11 cellular contexts compared by ENCODE assay signal in the genomic region with DNA sequence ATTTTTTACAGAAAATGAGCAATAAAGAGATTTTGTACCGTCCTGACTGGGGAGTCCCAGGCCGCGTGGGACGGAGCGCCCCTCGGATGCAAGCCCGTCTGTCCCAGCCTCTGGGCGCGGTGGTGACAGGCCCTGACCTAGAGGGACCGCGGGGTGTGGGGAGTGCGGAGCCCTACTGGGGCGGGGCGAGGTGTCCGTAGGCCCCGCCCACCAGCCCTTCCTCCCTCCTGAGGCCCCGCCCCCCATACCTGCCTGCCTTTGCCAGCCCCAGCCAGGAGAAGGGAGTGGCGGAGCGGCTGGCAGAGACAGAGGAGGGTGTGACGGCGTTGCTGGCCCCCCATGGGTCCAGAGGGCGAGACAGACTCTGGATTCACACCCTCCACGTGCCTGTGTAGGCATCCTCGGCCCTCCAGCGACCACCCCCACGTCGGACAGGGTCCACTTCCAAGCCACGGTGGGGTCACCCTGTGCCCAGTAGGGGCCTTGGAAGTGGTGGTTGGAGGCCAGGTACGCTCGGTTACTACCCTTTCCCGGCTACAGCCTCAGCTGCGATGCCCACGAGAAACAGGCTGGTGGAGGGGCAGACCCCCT. TPM values are rescaled to one million over a fixed set of nuclear protein-coding genes. Genes with fewer than 3 reads are reported as not detected.
"Had no signal": no experiment of that assay in that cellular context is flagged by ENCODE, and none has a peak within 500 bp of the region (broad histone marks: within the 10 kb centered on the region; RNA-seq: fewer than 3 reads in every experiment).

No MANE protein-coding gene starts in this region.

RNA-seq across cellular contexts. Expression of gene DEFB131A, which starts 54.3 kb away (rescaled TPM):
- total RNA-seq: activated naive CD8-positive, alpha-beta T cell treated with anti-CD3 and anti-CD28 coated beads, Interleukin-2, amount 10 ng/mL, durations not matched to agents 7 days and 5 days; activated T-helper 1 cell treated with anti-CD3 and anti-CD28 coated beads, Interleukin-12 subunit alpha, Interleukin-12 subunit beta, Interleukin-2, Interleukin-4 antibody, amounts not matched to agents 30 ng/mL and 10 ng/mL and 1 ng/mL, durations not matched to agents 14 hours and 24 hours and 36 hours; gastrocnemius medialis; heart left ventricle; lung microvascular endothelial cell; natural killer cell; omental fat pad; psoas muscle; right lobe of liver; thoracic aorta; uterus had no signal
